Comparison of ENCODE assay signal across 8 cellular contexts in genomic region chr1:97920275-97920831, GRCh38. TPM values are rescaled to one million over a fixed set of nuclear protein-coding genes. Genes with fewer than 3 reads are reported as not detected.
DNase-seq lines count a peak whose midpoint lies in the region; ATAC-seq and TF ChIP-seq lines count a peak whose summit lies in the region.

No MANE protein-coding gene starts in this region.

- H3K27ac ChIP-seq in gastroesophageal sphincter, result peak overlapping the region; percentile 48 to 95 (median 91)

- H3K4me3 Mint-ChIP-seq in activated CD4-positive, alpha-beta T cell treated with anti-CD3 and anti-CD28 coated beads, Interleukin-2, amount 10 ng/mL, durations not matched to agents 24 days and 14 days, result peak overlapping the region; percentile 93

- ATAC-seq in gastroesophageal sphincter (peak; percentile 50), omental fat pad (ENCODE audit: low FRiP score) (peak; percentile 70), GM18867 (IDR thresholded peaks at IDR 0.05; ENCODE audit: unreplicated experiment) (no peak)

- TF ChIP-seq CTCF in WI38 (IDR thresholded peaks at IDR 0.05; ENCODE audit: low read depth, low read length) (no peak), gastroesophageal sphincter (IDR thresholded peaks at IDR 0.05) (no peak), omental fat pad (IDR thresholded peaks at IDR 0.05) (no peak)

- no peaks in the 10 kb centered on the region for H3K9me3 ChIP-seq in gastroesophageal sphincter

- no peak for TF ChIP-seq POLR2A in gastroesophageal sphincter (IDR thresholded peaks at IDR 0.05)

- H3K27me3 ChIP-seq in gastroesophageal sphincter, result no peaks in the 10 kb centered on the region

- TF ChIP-seq EP300 in gastroesophageal sphincter (IDR thresholded peaks at IDR 0.05), result no peak

- H3K9me3 Mint-ChIP-seq in activated CD4-positive, alpha-beta T cell treated with anti-CD3 and anti-CD28 coated beads, Interleukin-2, amount 10 ng/mL, durations not matched to agents 24 days and 14 days, result peaks cover 5% of the 10 kb centered on the region

- intact Hi-C loops in activated CD4-positive, alpha-beta T cell treated with anti-CD3 and anti-CD28 coated beads, Interleukin-2, amount 10 ng/mL, durations not matched to agents 24 days and 14 days (cut with micrococcal nuclease), result loop anchor here (2.0 to 5.0 kb wide), 3 partner anchors 22 to 130 kb away; no protein-coding TSS in a partner anchor

- peak overlapping the region; percentile 98 for H3K27ac Mint-ChIP-seq in activated CD4-positive, alpha-beta T cell treated with anti-CD3 and anti-CD28 coated beads, Interleukin-2, amount 10 ng/mL, durations not matched to agents 24 days and 14 days

- H3K27me3 Mint-ChIP-seq in activated CD4-positive, alpha-beta T cell treated with anti-CD3 and anti-CD28 coated beads, Interleukin-2, amount 10 ng/mL, durations not matched to agents 24 days and 14 days, result no peaks in the 10 kb centered on the region

- DNase-seq in activated CD4-positive, alpha-beta T cell treated with anti-CD3 and anti-CD28 coated beads, Interleukin-2, amount 10 ng/mL, durations not matched to agents 24 days and 14 days, result no peak
- no peak for DNase-seq in activated CD4-positive, alpha-beta T cell treated with anti-CD3 and anti-CD28 coated beads for 48 hours
- DNase-seq in HPDE6-E6E7 (ENCODE audit: extremely low spot score) (peak; percentile 27), omental fat pad (ENCODE audit: low spot score) (no peak), NCI-H1436 treated with DMSO at 0.1 percent for 48 hours (lab: John Stamatoyannopoulos, UW) (no peak)

- peaks cover 0 to 38% (median 2%) of the 10 kb centered on the region in 3 donors for H3K4me1 ChIP-seq in gastroesophageal sphincter

- H3K4me1 Mint-ChIP-seq in activated CD4-positive, alpha-beta T cell treated with anti-CD3 and anti-CD28 coated beads, Interleukin-2, amount 10 ng/mL, durations not matched to agents 24 days and 14 days, result peaks cover 42% of the 10 kb centered on the region

- WGBS in gastroesophageal sphincter (ENCODE audit: low coverage in 1 of 2), 2 donors, result 0 to 3% methylated on average over 3 to 4 of the region's 24 CpGs

- H3K4me3 ChIP-seq in WI38 (ENCODE audit: low read depth, low read length), result peak overlapping the region; percentile 92
- peak overlapping the region; percentile 63 to 82 for H3K4me3 ChIP-seq in gastroesophageal sphincter

- no peaks in the 10 kb centered on the region for H3K36me3 ChIP-seq in gastroesophageal sphincter

- peaks cover 6% of the 10 kb centered on the region for H3K36me3 Mint-ChIP-seq in activated CD4-positive, alpha-beta T cell treated with anti-CD3 and anti-CD28 coated beads, Interleukin-2, amount 10 ng/mL, durations not matched to agents 24 days and 14 days (ENCODE audit: low read depth)

RNA-seq across cellular contexts. Expression of gene DPYD, which starts 0.5 kb away (rescaled TPM):
- total RNA-seq in activated CD4-positive, alpha-beta T cell treated with anti-CD3 and anti-CD28 coated beads, Interleukin-2, amount 10 ng/mL, durations not matched to agents 24 days and 14 days, result 13.4 and 13.8 TPM in 2 replicates
- total RNA-seq in gastroesophageal sphincter (10 to 100 TPM; 31.2 to 53.0 (median 43.2) TPM), omental fat pad (10 to 100 TPM; 52.5 to 86.4 (median 60.3) TPM)
